Comparison of ENCODE assay signal across 11 cellular contexts in the genomic region with DNA sequence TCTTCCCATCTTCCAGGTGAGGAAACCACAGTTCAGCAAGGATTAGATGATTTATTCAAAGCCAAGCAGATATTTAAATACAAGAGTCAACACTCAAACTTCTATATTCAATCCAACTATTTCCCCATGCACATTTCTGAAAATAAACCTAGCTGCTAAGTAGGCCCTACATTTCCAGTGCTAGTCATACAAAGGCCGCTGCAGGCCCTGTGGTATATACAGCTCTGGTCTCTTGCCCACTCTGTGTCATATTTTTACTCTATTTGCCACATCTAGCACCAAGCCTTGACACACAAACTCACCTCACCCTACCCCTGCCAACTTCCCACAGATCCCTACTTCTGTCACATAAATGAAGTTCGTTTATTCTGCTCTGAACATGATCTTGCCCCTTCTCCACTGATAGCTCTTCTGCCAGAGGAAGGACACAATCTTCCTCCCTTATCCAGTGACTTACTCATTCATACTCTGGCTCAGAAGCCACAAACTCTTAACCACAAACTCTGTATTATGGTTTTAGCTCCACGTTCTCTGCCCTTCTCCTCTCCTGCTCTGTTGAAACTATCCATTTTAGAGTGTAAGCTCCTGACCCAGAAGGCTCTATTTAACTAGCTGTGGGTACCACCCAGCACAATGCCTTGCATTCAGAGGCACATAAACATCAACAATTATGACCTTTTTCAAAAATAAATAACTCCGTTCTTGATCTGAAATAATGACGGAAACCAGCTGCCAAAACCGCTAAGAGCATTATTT.
DNase-seq lines count a peak whose midpoint lies in the region; ATAC-seq lines count a peak whose summit lies in the region.
"Had no signal": no experiment of that assay in that cellular context is flagged by ENCODE, and none has a peak within 500 bp of the region (broad histone marks: within the 10 kb centered on the region; RNA-seq: fewer than 3 reads in every experiment).

No MANE protein-coding gene starts in this region.

- no peaks in the 10 kb centered on the region for H3K27me3 ChIP-seq in adipocyte (replicated peaks; ENCODE audit: control insufficient read depth, insufficient read depth, low read length)

- intact Hi-C loops in activated CD4-positive, alpha-beta T cell treated with anti-CD3 and anti-CD28 coated beads for 36 hours (cut with DNase I, micrococcal nuclease): no loop called here

- H3K27ac Mint-ChIP-seq in activated CD4-positive, alpha-beta T cell treated with anti-CD3 and anti-CD28 coated beads for 36 hours: no peak overlapping the region
- H3K27ac Mint-ChIP-seq: activated CD4-positive, alpha-beta T cell treated with anti-CD3 and anti-CD28 coated beads, Interleukin-2, amount 10 ng/mL, durations not matched to agents 24 days and 14 days had no signal

- no peak overlapping the region for H3K9ac ChIP-seq in adipocyte (ENCODE audit: low read length)

- ATAC-seq in HG03457 (IDR thresholded peaks at IDR 0.05; ENCODE audit: unreplicated experiment) (no peak), HG03196 (IDR thresholded peaks at IDR 0.05; ENCODE audit: unreplicated experiment) (no peak)
- no peak for ATAC-seq in activated CD4-positive, alpha-beta T cell treated with anti-CD3 and anti-CD28 coated beads for 36 hours

- no peaks in the 10 kb centered on the region for H3K9me3 ChIP-seq in adipocyte (ENCODE audit: control insufficient read depth, low read length)

- H3K4me1 Mint-ChIP-seq in activated CD4-positive, alpha-beta T cell treated with anti-CD3 and anti-CD28 coated beads for 36 hours: no peaks in the 10 kb centered on the region
- H3K4me1 Mint-ChIP-seq: CD8-positive, alpha-beta memory T cell had no signal

- no peak overlapping the region for H3K4me3 ChIP-seq in adipocyte (ENCODE audit: low read length)

- no peaks in the 10 kb centered on the region for H3K9me3 Mint-ChIP-seq in activated CD4-positive, alpha-beta T cell treated with anti-CD3 and anti-CD28 coated beads for 36 hours (ENCODE audit: low read depth)
- H3K9me3 Mint-ChIP-seq: activated CD4-positive, alpha-beta T cell treated with anti-CD3 and anti-CD28 coated beads, Interleukin-2, amount 10 ng/mL, durations not matched to agents 24 days and 14 days; CD8-positive, alpha-beta memory T cell had no signal

- H3K4me3 Mint-ChIP-seq in activated CD4-positive, alpha-beta T cell treated with anti-CD3 and anti-CD28 coated beads for 36 hours: no peak overlapping the region
- H3K4me3 Mint-ChIP-seq: activated CD4-positive, alpha-beta T cell treated with anti-CD3 and anti-CD28 coated beads, Interleukin-2, amount 10 ng/mL, durations not matched to agents 24 days and 14 days; CD8-positive, alpha-beta memory T cell had no signal

- CTCF ChIA-PET in activated CD4-positive, alpha-beta T cell treated with anti-CD3 and anti-CD28 coated beads for 36 hours (lab: Charles Lee): interaction anchor here (0.9 to 2.8 kb wide), 2 partner anchors 9 to 63 kb away, joined by 3 to 6 read pairs; no protein-coding TSS in a partner anchor

- POLR2A ChIA-PET in activated CD4-positive, alpha-beta T cell treated with anti-CD3 and anti-CD28 coated beads for 36 hours (lab: Charles Lee): interaction anchor here (0.6 kb wide), 1 partner anchor 703 kb away, joined by 3 read pairs; no protein-coding TSS in a partner anchor

- peak; percentile 50 for DNase-seq in ELR (ENCODE audit: low read depth)
- peak; percentile 65 for DNase-seq in M059J (ENCODE audit: low read depth)
- DNase-seq in adipocyte (ENCODE audit: low read depth): peak; percentile 29
- peak; percentile 80 for DNase-seq in myocyte (ENCODE audit: low read depth)
- no peak for DNase-seq in activated CD4-positive, alpha-beta T cell treated with anti-CD3 and anti-CD28 coated beads for 36 hours
- DNase-seq: activated CD4-positive, alpha-beta T cell treated with anti-CD3 and anti-CD28 coated beads, Interleukin-2, amount 10 ng/mL, durations not matched to agents 24 days and 14 days; CD8-positive, alpha-beta memory T cell; central memory CD4-positive, alpha-beta T cell; NCI-H1092 had no signal

- peaks cover 11% of the 10 kb centered on the region for H3K4me1 ChIP-seq in adipocyte (ENCODE audit: control insufficient read depth, insufficient read depth, low read length)

- H3K36me3 Mint-ChIP-seq in activated CD4-positive, alpha-beta T cell treated with anti-CD3 and anti-CD28 coated beads for 36 hours (ENCODE audit: low read depth): no peaks in the 10 kb centered on the region

- no peaks in the 10 kb centered on the region for H3K36me3 ChIP-seq in adipocyte (ENCODE audit: control insufficient read depth, insufficient read depth, low read length, severe bottlenecking)

- no peaks in the 10 kb centered on the region for H3K27me3 Mint-ChIP-seq in activated CD4-positive, alpha-beta T cell treated with anti-CD3 and anti-CD28 coated beads for 36 hours
- H3K27me3 Mint-ChIP-seq: activated CD4-positive, alpha-beta T cell treated with anti-CD3 and anti-CD28 coated beads, Interleukin-2, amount 10 ng/mL, durations not matched to agents 24 days and 14 days; CD8-positive, alpha-beta memory T cell had no signal
